In genomic region chr3:186609247-186609868, GRCh38 we compare ENCODE assay signal across 10 cellular contexts. TPM values are rescaled to one million over a fixed set of nuclear protein-coding genes. Genes with fewer than 3 reads are reported as not detected.
A peak's percentile ranks its signal among the peaks of the same experiment; 100 is the strongest.
DNase-seq lines count a peak whose midpoint lies in the region; ATAC-seq and TF ChIP-seq lines count a peak whose summit lies in the region.
"Had no signal": no experiment of that assay in that cellular context is flagged by ENCODE, and none has a peak within 500 bp of the region (broad histone marks: within the 10 kb centered on the region; RNA-seq: fewer than 3 reads in every experiment).

No MANE protein-coding gene starts in this region.

- TF ChIP-seq CTCF in HCT116 (IDR thresholded peaks at IDR 0.05 in 2 of 3, conservative IDR thresholded peaks at IDR 0.05 in 1 of 3; ENCODE audit: borderline replicate concordance in 1 of 3, insufficient read depth in 1 of 3, low read depth in 2 of 3, low read length in 2 of 3), result peak; percentile 47 to 55 (median 50); a peak in 5 of 6 replicates

- POLR2A ChIA-PET in HCT116 (lab: Charles Lee), result interaction anchor here (1.4 kb wide), 1 partner anchor 39 kb away, joined by 7 read pairs; the partner anchor contains the start of gene DNAJB11

- H3K4me2 ChIP-seq in HCT116 (ENCODE audit: low read length), result no peak overlapping the region

- intact Hi-C loops in HCT116 (cut with micrococcal nuclease), result no loop called here

- CTCF ChIA-PET in HCT116 (lab: Charles Lee), result interaction anchor here (1.0 to 8.4 kb wide), 6 partner anchors 9 to 632 kb away, joined by 3 to 64 read pairs (median 6); no protein-coding TSS in a partner anchor

- H3K9me3 ChIP-seq in HCT116 (ENCODE audit: control insufficient read depth in 1 of 2, insufficient read depth in 1 of 2, low read depth in 1 of 2, low read length in 2 of 2), result no peaks in the 10 kb centered on the region
- H3K9me3 ChIP-seq: thyroid gland had no signal

- RAD21 ChIA-PET in HCT116 (lab: Charles Lee; ENCODE audit: low non-redundant PET in 1 of 2, low total read pairs in 2 of 2, uncharacterized antibody in 2 of 2, unreplicated experiment in 2 of 2), result no interaction called here

- H2AFZ ChIP-seq in HCT116 (ENCODE audit: low read depth, low read length, poor library complexity, severe bottlenecking), result peak overlapping the region; percentile 54

- no peaks in the 10 kb centered on the region for H3K27me3 ChIP-seq in HCT116 (ENCODE audit: insufficient read depth, low read length)
- H3K27me3 ChIP-seq: thyroid gland had no signal

- H4K20me1 ChIP-seq in HCT116 (ENCODE audit: insufficient read depth), result no peaks in the 10 kb centered on the region

- BruUV-seq in HCT116 (replicated peaks; lab: Mats Ljungman, UMichigan), result no TSS peak

- peak; percentile 97 for ATAC-seq in HCT116
- peak; percentile 61; the same call in 2 of the 3 replicates for ATAC-seq in SK-N-SH treated with all-trans-retinoic acid at 6 μM for 48 hours
- ATAC-seq in GM18519 (IDR thresholded peaks at IDR 0.05; ENCODE audit: low FRiP score, unreplicated experiment), result no peak

- no peak for TF ChIP-seq POLR2A in HCT116 (IDR thresholded peaks at IDR 0.05; ENCODE audit: borderline replicate concordance, extremely low read depth, insufficient read depth, insufficient read length)

- no peaks in the 10 kb centered on the region for H3K79me2 ChIP-seq in HCT116 (ENCODE audit: insufficient read depth, low read length)

- TF ChIP-seq RAD21 in HCT116 (IDR thresholded peaks at IDR 0.05; ENCODE audit: low read depth), result peak; percentile 68

- peaks cover 0 to 1% of the 10 kb centered on the region in 2 experiments; a peak in 1 of 4 replicates for H3K4me1 ChIP-seq in HCT116 (ENCODE audit: control insufficient read depth in 1 of 2, insufficient read depth in 2 of 2, low read length in 2 of 2)
- H3K4me1 ChIP-seq: thyroid gland had no signal

- H3K36me3 ChIP-seq in HCT116 (ENCODE audit: control insufficient read depth in 1 of 2, insufficient read depth in 2 of 2, low read length in 2 of 2), result no peaks in the 10 kb centered on the region
- H3K36me3 ChIP-seq: thyroid gland had no signal

- H3K9me2 ChIP-seq in HCT116 (ENCODE audit: insufficient read depth), result no peaks in the 10 kb centered on the region

- DNase-seq in Daoy (ENCODE audit: low read depth), result peak; percentile 52
- DNase-seq in HCT116 (ENCODE audit: low read depth, low spot score), result peak; percentile 41
- DNase-seq in kidney tubule cell (ENCODE audit: low spot score), result peak; percentile 58
- no peak for DNase-seq in NCI-H2227 (lab: John Stamatoyannopoulos, UW; ENCODE audit: unreplicated experiment)
- no peak for DNase-seq in NCI-H345 treated with DMSO at 0.1 percent for 48 hours (lab: John Stamatoyannopoulos, UW; ENCODE audit: unreplicated experiment)
- DNase-seq in COLO668 (lab: John Stamatoyannopoulos, UW; ENCODE audit: unreplicated experiment), result no peak
- DNase-seq: stimulated activated CD4-positive, alpha-beta T cell treated with anti-CD3 and anti-CD28 coated beads, Interleukin-12 subunit alpha, Interleukin-12 subunit beta, amount 100 ng/mL, for 4 hours; thyroid gland had no signal

- no peak overlapping the region for H3K4me3 ChIP-seq in HCT116 (replicated peaks in 1 of 2; ENCODE audit: low read depth in 1 of 2, low read length in 2 of 2)
- H3K4me3 ChIP-seq: thyroid gland had no signal

- no peak overlapping the region for H3K27ac ChIP-seq in HCT116 (ENCODE audit: low read depth, low read length)
- H3K27ac ChIP-seq: thyroid gland had no signal

- H3K9ac ChIP-seq in HCT116 (ENCODE audit: low read length), result no peak overlapping the region

TF ChIP-seq in HCT116, 20 proteins besides CTCF, POLR2A, EP300 and RAD21:
- TF ChIP-seq SRF (IDR thresholded peaks at IDR 0.05; ENCODE audit: low read depth) (no peak), FOSL1 (IDR thresholded peaks at IDR 0.05; ENCODE audit: low read depth) (no peak), SIN3A (IDR thresholded peaks at IDR 0.05; ENCODE audit: low read depth) (no peak), SP1 (IDR thresholded peaks at IDR 0.05; ENCODE audit: low read depth) (no peak), YY1 (IDR thresholded peaks at IDR 0.05; ENCODE audit: extremely low read depth, insufficient replicate concordance, low read depth, low read length) (peak; percentile 65), EZH2phosphoT487 (IDR thresholded peaks at IDR 0.05; ENCODE audit: borderline replicate concordance) (no peak)
- TF ChIP-seq, protein P1, sequence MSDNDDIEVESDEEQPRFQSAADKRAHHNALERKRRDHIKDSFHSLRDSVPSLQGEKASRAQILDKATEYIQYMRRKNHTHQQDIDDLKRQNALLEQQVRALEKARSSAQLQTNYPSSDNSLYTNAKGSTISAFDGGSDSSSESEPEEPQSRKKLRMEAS (IDR thresholded peaks at IDR 0.05), result no peak

TF ChIP-seq in SK-N-SH treated with all-trans-retinoic acid at 6 μM for 48 hours, 23 proteins besides CTCF, POLR2A, EP300 and RAD21:
- TF ChIP-seq, protein P2, sequence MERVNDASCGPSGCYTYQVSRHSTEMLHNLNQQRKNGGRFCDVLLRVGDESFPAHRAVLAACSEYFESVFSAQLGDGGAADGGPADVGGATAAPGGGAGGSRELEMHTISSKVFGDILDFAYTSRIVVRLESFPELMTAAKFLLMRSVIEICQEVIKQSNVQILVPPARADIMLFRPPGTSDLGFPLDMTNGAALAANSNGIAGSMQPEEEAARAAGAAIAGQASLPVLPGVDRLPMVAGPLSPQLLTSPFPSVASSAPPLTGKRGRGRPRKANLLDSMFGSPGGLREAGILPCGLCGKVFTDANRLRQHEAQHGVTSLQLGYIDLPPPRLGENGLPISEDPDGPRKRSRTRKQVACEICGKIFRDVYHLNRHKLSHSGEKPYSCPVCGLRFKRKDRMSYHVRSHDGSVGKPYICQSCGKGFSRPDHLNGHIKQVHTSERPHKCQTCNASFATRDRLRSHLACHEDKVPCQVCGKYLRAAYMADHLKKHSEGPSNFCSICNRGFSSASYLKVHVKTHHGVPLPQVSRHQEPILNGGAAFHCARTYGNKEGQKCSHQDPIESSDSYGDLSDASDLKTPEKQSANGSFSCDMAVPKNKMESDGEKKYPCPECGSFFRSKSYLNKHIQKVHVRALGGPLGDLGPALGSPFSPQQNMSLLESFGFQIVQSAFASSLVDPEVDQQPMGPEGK (CRISPR knock-in tag; IDR thresholded peaks at IDR 0.05; ENCODE audit: borderline replicate concordance), result no peak
- TF ChIP-seq ISL1 (CRISPR knock-in tag; IDR thresholded peaks at IDR 0.05) (no peak), ZFP3 (CRISPR knock-in tag; IDR thresholded peaks at IDR 0.05) (no peak), SNAI2 (CRISPR knock-in tag; IDR thresholded peaks at IDR 0.05) (no peak), ESRRG (CRISPR knock-in tag; IDR thresholded peaks at IDR 0.05) (no peak), CSDC2 (CRISPR knock-in tag; IDR thresholded peaks at IDR 0.05) (no peak), ZC3H10 (CRISPR knock-in tag; IDR thresholded peaks at IDR 0.05) (no peak), ZFP30 (CRISPR knock-in tag; IDR thresholded peaks at IDR 0.05) (no peak), TOX (CRISPR knock-in tag; IDR thresholded peaks at IDR 0.05; ENCODE audit: borderline replicate concordance) (no peak), ZNF8 (CRISPR knock-in tag; IDR thresholded peaks at IDR 0.05) (no peak), ZNF70 (CRISPR knock-in tag; IDR thresholded peaks at IDR 0.05) (no peak), POU6F1 (CRISPR knock-in tag; IDR thresholded peaks at IDR 0.05; ENCODE audit: borderline replicate concordance, low read depth) (no peak), ZNF565 (CRISPR knock-in tag; conservative IDR thresholded peaks at IDR 0.05; ENCODE audit: low read depth) (no peak), RARB (CRISPR knock-in tag; IDR thresholded peaks at IDR 0.05) (no peak), GLIS3 (CRISPR knock-in tag; IDR thresholded peaks at IDR 0.05) (no peak), TCF4 (CRISPR knock-in tag; IDR thresholded peaks at IDR 0.05; ENCODE audit: borderline replicate concordance) (no peak), OSR1 (CRISPR knock-in tag; IDR thresholded peaks at IDR 0.05) (no peak)
- TF ChIP-seq, protein P3, sequence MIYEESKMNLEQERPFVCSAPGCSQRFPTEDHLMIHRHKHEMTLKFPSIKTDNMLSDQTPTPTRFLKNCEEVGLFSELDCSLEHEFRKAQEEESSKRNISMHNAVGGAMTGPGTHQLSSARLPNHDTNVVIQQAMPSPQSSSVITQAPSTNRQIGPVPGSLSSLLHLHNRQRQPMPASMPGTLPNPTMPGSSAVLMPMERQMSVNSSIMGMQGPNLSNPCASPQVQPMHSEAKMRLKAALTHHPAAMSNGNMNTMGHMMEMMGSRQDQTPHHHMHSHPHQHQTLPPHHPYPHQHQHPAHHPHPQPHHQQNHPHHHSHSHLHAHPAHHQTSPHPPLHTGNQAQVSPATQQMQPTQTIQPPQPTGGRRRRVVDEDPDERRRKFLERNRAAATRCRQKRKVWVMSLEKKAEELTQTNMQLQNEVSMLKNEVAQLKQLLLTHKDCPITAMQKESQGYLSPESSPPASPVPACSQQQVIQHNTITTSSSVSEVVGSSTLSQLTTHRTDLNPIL (CRISPR knock-in tag; IDR thresholded peaks at IDR 0.05; ENCODE audit: low read depth), result no peak

RNA-seq across cellular contexts. Expression of gene AHSG, which starts 3.5 kb away (rescaled TPM):
- not detected in 2 replicates for total RNA-seq in Daoy (2014; rRNA removed; shearing (Covaris generic))
- 1.6 TPM for total RNA-seq in HCT116 (2021; ENCODE audit: unreplicated experiment)
- polyA plus RNA-seq in HCT116 (2012), result 0.21 and 0.34 TPM in 2 replicates
- total RNA-seq: thyroid gland had no signal

RNA-seq across cellular contexts. Expression of gene FETUB, which starts 30.8 kb away (rescaled TPM):
- total RNA-seq in Daoy (2014; rRNA removed; shearing (Covaris generic)), result not detected in 2 replicates
- total RNA-seq in HCT116 (2021; ENCODE audit: unreplicated experiment), result not detected
- polyA plus RNA-seq in HCT116 (2012), result not detected in 2 replicates
- total RNA-seq: thyroid gland had no signal

RNA-seq across cellular contexts. Expression of gene DNAJB11, which starts 38.8 kb away (rescaled TPM):
- 137 and 142 TPM in 2 replicates for total RNA-seq in Daoy (2014; rRNA removed; shearing (Covaris generic))
- total RNA-seq in HCT116 (2021; ENCODE audit: unreplicated experiment), result 54.3 TPM
- 34.1 and 40.0 TPM in 2 replicates for polyA plus RNA-seq in HCT116 (2012)

RNA-seq across cellular contexts. Expression of gene TBCCD1, which starts 42.2 kb away (rescaled TPM):
- 15.9 and 17.7 TPM in 2 replicates for total RNA-seq in Daoy (2014; rRNA removed; shearing (Covaris generic))
- total RNA-seq in HCT116 (2021; ENCODE audit: unreplicated experiment), result 16.8 TPM
- 7.0 and 10.0 TPM in 2 replicates for polyA plus RNA-seq in HCT116 (2012)

RNA-seq across cellular contexts. Expression of gene HRG, which starts 56.5 kb away (rescaled TPM):
- total RNA-seq in Daoy (2014; rRNA removed; shearing (Covaris generic)), result not detected in 2 replicates
- 0.42 TPM for total RNA-seq in HCT116 (2021; ENCODE audit: unreplicated experiment)
- 0.41 and 0.66 TPM in 2 replicates for polyA plus RNA-seq in HCT116 (2012)

Comparison
In these comparisons a context has a peak if more than half of its experiments do, and no peak if none do; other contexts are left out.
1. DNase-seq: peak in Daoy (single experiment), HCT116 (single experiment) and kidney tubule cell (single experiment); none in NCI-H2227 (single experiment), NCI-H345 treated with DMSO at 0.1 percent for 48 hours (single experiment) and COLO668 (single experiment).